ENCODE assay signal across 1 cellular context in genomic region chr20:48698507-48699267, GRCh38.
TF ChIP-seq lines count a peak whose summit lies in the region.

No MANE protein-coding gene starts in this region.

TF ChIP-seq in H1, 55 proteins besides CTCF, POLR2A, EP300 and RAD21:
- TF ChIP-seq SP4 (IDR thresholded peaks at IDR 0.05; ENCODE audit: low read length) (no peak), CTBP2 (IDR thresholded peaks at IDR 0.05; ENCODE audit: borderline replicate concordance, insufficient read depth, insufficient read length, low read length) (no peak), SAP30 (IDR thresholded peaks at IDR 0.05; ENCODE audit: insufficient read depth, insufficient replicate concordance, low read length) (no peak), RFX5 (IDR thresholded peaks at IDR 0.05; ENCODE audit: borderline replicate concordance, low read depth, low read length) (no peak), JUND (IDR thresholded peaks at IDR 0.05; ENCODE audit: low read length) (no peak), PHF8 (conservative IDR thresholded peaks at IDR 0.05; ENCODE audit: low read depth, low read length) (no peak), MAFK (IDR thresholded peaks at IDR 0.05; ENCODE audit: low read depth, low read length) (no peak), HDAC6 (IDR thresholded peaks at IDR 0.05; ENCODE audit: low read depth, low read length) (no peak), ATF3 (IDR thresholded peaks at IDR 0.05; ENCODE audit: insufficient read depth, low read depth, low read length) (no peak)
